ENCODE assay signal across 8 cellular contexts in the genomic region with DNA sequence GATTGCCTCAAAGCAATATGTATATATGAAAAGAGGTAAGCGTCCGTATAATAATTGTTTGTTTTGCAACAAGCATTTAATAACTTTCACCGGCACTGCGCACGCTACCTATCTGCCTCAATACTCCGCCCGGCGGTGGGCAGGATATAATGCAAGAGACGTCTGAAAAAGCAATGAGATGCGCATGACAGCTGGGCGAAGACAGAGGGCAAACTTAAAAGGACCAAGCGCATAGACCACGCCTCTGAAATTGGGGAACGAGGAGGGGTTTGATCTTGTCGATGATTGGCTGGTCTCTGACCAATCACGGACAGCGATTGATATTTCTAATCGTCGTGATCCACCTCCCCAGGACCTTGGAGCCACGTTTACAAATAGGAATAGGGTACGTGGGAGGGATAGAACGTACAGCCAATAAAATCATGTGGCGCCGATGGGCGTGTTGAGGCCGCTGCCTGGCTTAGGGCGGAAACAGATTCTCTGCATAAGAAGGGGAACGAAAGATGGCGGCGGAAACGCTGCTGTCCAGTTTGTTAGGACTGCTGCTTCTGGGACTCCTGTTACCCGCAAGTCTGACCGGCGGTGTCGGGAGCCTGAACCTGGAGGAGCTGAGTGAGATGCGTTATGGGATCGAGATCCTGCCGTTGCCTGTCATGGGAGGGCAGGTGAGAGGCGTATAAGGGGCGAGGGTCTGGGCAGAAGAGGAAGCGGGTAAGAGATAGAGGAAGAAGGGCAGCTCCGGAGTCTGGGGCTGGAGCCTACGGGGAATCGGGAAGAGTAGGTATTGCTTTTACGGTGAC. TPM values are rescaled to one million over a fixed set of nuclear protein-coding genes. Genes with fewer than 3 reads are reported as not detected.
DNase-seq lines count a peak whose midpoint lies in the region; ATAC-seq, FAIRE-seq and TF ChIP-seq lines count a peak whose summit lies in the region.

A gene with protein sequence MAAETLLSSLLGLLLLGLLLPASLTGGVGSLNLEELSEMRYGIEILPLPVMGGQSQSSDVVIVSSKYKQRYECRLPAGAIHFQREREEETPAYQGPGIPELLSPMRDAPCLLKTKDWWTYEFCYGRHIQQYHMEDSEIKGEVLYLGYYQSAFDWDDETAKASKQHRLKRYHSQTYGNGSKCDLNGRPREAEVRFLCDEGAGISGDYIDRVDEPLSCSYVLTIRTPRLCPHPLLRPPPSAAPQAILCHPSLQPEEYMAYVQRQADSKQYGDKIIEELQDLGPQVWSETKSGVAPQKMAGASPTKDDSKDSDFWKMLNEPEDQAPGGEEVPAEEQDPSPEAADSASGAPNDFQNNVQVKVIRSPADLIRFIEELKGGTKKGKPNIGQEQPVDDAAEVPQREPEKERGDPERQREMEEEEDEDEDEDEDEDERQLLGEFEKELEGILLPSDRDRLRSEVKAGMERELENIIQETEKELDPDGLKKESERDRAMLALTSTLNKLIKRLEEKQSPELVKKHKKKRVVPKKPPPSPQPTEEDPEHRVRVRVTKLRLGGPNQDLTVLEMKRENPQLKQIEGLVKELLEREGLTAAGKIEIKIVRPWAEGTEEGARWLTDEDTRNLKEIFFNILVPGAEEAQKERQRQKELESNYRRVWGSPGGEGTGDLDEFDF (plus strand): TSS at position 474 of the 800 bp plus-strand sequence. CDS start 30 bp downstream, at position 504.

- POLR2A ChIA-PET in HepG2 (lab: Yijun Ruan, JAX) = interaction anchor here (0.8 to 1.8 kb wide), 5 partner anchors 32 to 114 kb away, joined by 3 to 5 read pairs (median 3); a partner anchor contains a TSS

- peak; percentile 28; the same call in 1 of the 2 replicates for TF ChIP-seq RAD21 in HepG2 (CRISPR knock-in tag; IDR thresholded peaks at IDR 0.05)

- TF ChIP-seq CTCF in HepG2 (CRISPR knock-in tag; IDR thresholded peaks at IDR 0.05) = peak; percentile 76

- peaks cover 48% of the 10 kb centered on the region for H3K4me1 ChIP-seq in HepG2 (ENCODE audit: insufficient read depth, low read length)

- no peaks in the 10 kb centered on the region for H3K9me3 ChIP-seq in HepG2 (ENCODE audit: low read length)

- H3K4me2 ChIP-seq in HepG2 (ENCODE audit: low read depth, low read length) = peak within 1 kb of the TSS; percentile 94

- peak within 1 kb of the TSS; percentile 69 for H3K27ac ChIP-seq in HepG2 (ENCODE audit: extremely low read length, insufficient read depth, low read length)

- peak within 1 kb of the TSS; percentile 86 to 90 (median 86) for H3K4me3 ChIP-seq in HepG2 (replicated peaks in 1 of 3; ENCODE audit: insufficient read depth in 1 of 3, low read depth in 2 of 3, low read length in 3 of 3)

- H3K79me2 ChIP-seq in HepG2 (ENCODE audit: insufficient read depth, low read length) = peaks cover 11% of the 10 kb centered on the region

- peaks cover 8 to 16% of the 10 kb centered on the region in 2 experiments; a peak in 4 of 5 replicates for H3K36me3 ChIP-seq in HepG2 (replicated peaks in 1 of 2; ENCODE audit: control insufficient read depth in 1 of 2, insufficient read depth in 2 of 2, low read length in 2 of 2)

- no peaks in the 10 kb centered on the region for H4K20me1 ChIP-seq in HepG2 (ENCODE audit: insufficient read depth, low read length)

- WGBS in HepG2 (ENCODE audit: low lambda C conversion rate) = under 1% methylated on average over 45 of the region's 45 CpGs

- no TSS peak for BruUV-seq in HepG2 (replicated peaks; lab: Mats Ljungman, UMichigan)

- peak; percentile 100 for FAIRE-seq in HepG2 (lab: Jason Lieb, UNC)

- intact Hi-C loops in HepG2 (cut with micrococcal nuclease; ENCODE audit: unreplicated experiment) = loop anchor here (1.0 to 5.0 kb wide), 3 partner anchors 43 to 115 kb away; a partner anchor contains a TSS

- TF ChIP-seq POLR2A in HepG2 (IDR thresholded peaks at IDR 0.05; ENCODE audit: insufficient read depth in 1 of 2, low read depth in 2 of 2, low read length in 2 of 2) = peak; percentile 94 to 96

- H3K9ac ChIP-seq in HepG2 (ENCODE audit: insufficient read depth, low read depth, low read length) = peak within 1 kb of the TSS; percentile 80

- CTCF ChIA-PET in HepG2 (lab: Yijun Ruan, JAX; ENCODE audit: low intra/inter-chr PET ratio, low total read pairs) = interaction anchor here (1.6 to 2.0 kb wide), 2 partner anchors 61 to 110 kb away, joined by 6 read pairs; a partner anchor contains a TSS

- H2AFZ ChIP-seq in HepG2 (ENCODE audit: low read length) = peak within 1 kb of the TSS; percentile 79

- H3K27me3 ChIP-seq in HepG2 (ENCODE audit: control insufficient read depth in 1 of 2, insufficient read depth in 2 of 2, low read length in 2 of 2) = no peaks in the 10 kb centered on the region

- in situ Hi-C loops in HepG2 (cut with HindIII; ENCODE audit: extremely low pct_ligation_motif_present, low pct_unique_long_range_greater_than_20kb) = no loop called here

- ATAC-seq in GM19351 (IDR thresholded peaks at IDR 0.05; ENCODE audit: unreplicated experiment) = peak; percentile 96
- ATAC-seq in HG03521 (IDR thresholded peaks at IDR 0.05; ENCODE audit: unreplicated experiment) = peak; percentile 95
- peak; percentile 99 for ATAC-seq in HepG2

- TF ChIP-seq EP300 in HepG2 (IDR thresholded peaks at IDR 0.05; ENCODE audit: low read depth in 2 of 2, low read length in 2 of 2) = 0 out of 4 replicates have a peak, but pooled peaks of 1 of the 2 experiments have one; percentile 10
- no peak for TF ChIP-seq EP300 in HepG2 (CRISPR knock-in tag; IDR thresholded peaks at IDR 0.05; ENCODE audit: borderline replicate concordance)

- DNase-seq in CD1c-positive myeloid dendritic cell (ENCODE audit: extremely low spot score) = peak; percentile 99
- peak; percentile 100 for DNase-seq in NCI-H69 (lab: John Stamatoyannopoulos, UW)
- DNase-seq in activated CD4-positive, alpha-beta T cell treated with anti-CD3 and anti-CD28 coated beads, Interleukin-2, amount 50 U/mL, for 1 hour = peak; percentile 90
- DNase-seq in dermis microvascular lymphatic vessel endothelial cell (ENCODE audit: low read depth in 2 of 2) = peak; percentile 100
- peak; percentile 100 for DNase-seq in HepG2 (ENCODE audit: low spot score)
- DNase-seq in stimulated activated CD4-positive, alpha-beta T cell treated with anti-CD3 and anti-CD28 coated beads, Interleukin-4, amount 100 ng/mL, for 1 hour = peak; percentile 89

TF ChIP-seq in HepG2, 621 proteins besides CTCF, POLR2A, EP300 and RAD21 (continues in another document):
- no peak for TF ChIP-seq NONO (IDR thresholded peaks at IDR 0.05)
- peak; percentile 11; the same call in 1 of the 2 replicates for TF ChIP-seq NONO (CRISPR knock-in tag; conservative IDR thresholded peaks at IDR 0.05)
- no peak for TF ChIP-seq SMAD9 (CRISPR knock-in tag; IDR thresholded peaks at IDR 0.05)
- no peak; the same call in 1 of the 2 replicates for TF ChIP-seq KMT2A (CRISPR knock-in tag; IDR thresholded peaks at IDR 0.05)
- no peak for TF ChIP-seq ZNF562 (CRISPR knock-in tag; IDR thresholded peaks at IDR 0.05; ENCODE audit: borderline replicate concordance)
- TF ChIP-seq DPF2 (CRISPR knock-in tag; IDR thresholded peaks at IDR 0.05; ENCODE audit: borderline replicate concordance, low read depth) = no peak
- peak; percentile 14; the same call in 1 of the 2 replicates for TF ChIP-seq FOXO1 (CRISPR knock-in tag; IDR thresholded peaks at IDR 0.05)
- TF ChIP-seq ZNF780A (CRISPR knock-in tag; IDR thresholded peaks at IDR 0.05) = no peak
- peak; percentile 73 for TF ChIP-seq SALL1 (CRISPR knock-in tag; IDR thresholded peaks at IDR 0.05)
- TF ChIP-seq, protein P1, sequence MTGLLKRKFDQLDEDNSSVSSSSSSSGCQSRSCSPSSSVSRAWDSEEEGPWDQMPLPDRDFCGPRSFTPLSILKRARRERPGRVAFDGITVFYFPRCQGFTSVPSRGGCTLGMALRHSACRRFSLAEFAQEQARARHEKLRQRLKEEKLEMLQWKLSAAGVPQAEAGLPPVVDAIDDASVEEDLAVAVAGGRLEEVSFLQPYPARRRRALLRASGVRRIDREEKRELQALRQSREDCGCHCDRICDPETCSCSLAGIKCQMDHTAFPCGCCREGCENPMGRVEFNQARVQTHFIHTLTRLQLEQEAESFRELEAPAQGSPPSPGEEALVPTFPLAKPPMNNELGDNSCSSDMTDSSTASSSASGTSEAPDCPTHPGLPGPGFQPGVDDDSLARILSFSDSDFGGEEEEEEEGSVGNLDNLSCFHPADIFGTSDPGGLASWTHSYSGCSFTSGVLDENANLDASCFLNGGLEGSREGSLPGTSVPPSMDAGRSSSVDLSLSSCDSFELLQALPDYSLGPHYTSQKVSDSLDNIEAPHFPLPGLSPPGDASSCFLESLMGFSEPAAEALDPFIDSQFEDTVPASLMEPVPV (CRISPR knock-in tag; IDR thresholded peaks at IDR 0.05) = peak; percentile 56; the same call in 1 of the 2 replicates
- peak; percentile 10; the same call in 1 of the 2 replicates for TF ChIP-seq SOX5 (CRISPR knock-in tag; IDR thresholded peaks at IDR 0.05; ENCODE audit: borderline replicate concordance)
- TF ChIP-seq TGIF2 (CRISPR knock-in tag; IDR thresholded peaks at IDR 0.05) = no peak; the same call in 1 of the 2 replicates
- TF ChIP-seq GTF3A (CRISPR knock-in tag; conservative IDR thresholded peaks at IDR 0.05) = no peak

RNA-seq across cellular contexts. Expression of the gene that starts here (rescaled TPM):
- 141 and 188 TPM in 2 replicates for total RNA-seq in dermis microvascular lymphatic vessel endothelial cell
- total RNA-seq in HepG2 (2016; rRNA removed; fragmentation: Illumina TruSeq; extraction: Trizol) = 51.7 and 156 TPM in 2 replicates
- 9.7 and 14.0 TPM in 2 replicates for total RNA-seq in HepG2 (2016; cell fraction: cytosol; rRNA removed; fragmentation: Illumina TruSeq; extraction: Trizol; ENCODE audit: low read depth)
- 45.5 and 158 TPM in 2 replicates for total RNA-seq in HepG2 (2016; cell fraction: insoluble cytoplasmic fraction; rRNA removed; fragmentation: Illumina TruSeq; extraction: Trizol)
- 18.9 and 21.2 TPM in 2 replicates for total RNA-seq in HepG2 (2016; cell fraction: membrane; rRNA removed; fragmentation: Illumina TruSeq; extraction: Trizol)
- total RNA-seq in HepG2 (2016; cell fraction: nucleus; rRNA removed; fragmentation: Illumina TruSeq; extraction: Trizol) = 130 and 161 TPM in 2 replicates
- polyA plus RNA-seq in HepG2 (2011; rRNA removed) = 206 and 225 TPM in 2 replicates
- 288 and 386 TPM in 2 replicates for polyA plus RNA-seq in HepG2 (2011; cell fraction: cytosol; rRNA removed)
- 254 and 282 TPM in 2 replicates for polyA plus RNA-seq in HepG2 (2011; cell fraction: nucleus; rRNA removed)
- 177 and 188 TPM in 2 replicates for polyA plus RNA-seq in HepG2 (2012)
- 9.4 and 11.6 TPM in 2 replicates for polyA plus RNA-seq in HepG2 (2016; cell fraction: cytosol; fragmentation: Illumina TruSeq; extraction: Trizol; ENCODE audit: low read depth)
- 41.1 and 49.4 TPM in 2 replicates for polyA plus RNA-seq in HepG2 (2016; cell fraction: insoluble cytoplasmic fraction; fragmentation: Illumina TruSeq; extraction: Trizol; ENCODE audit: low read depth)
- polyA plus RNA-seq in HepG2 (2016; cell fraction: membrane; fragmentation: Illumina TruSeq; extraction: Trizol; ENCODE audit: low read depth) = 15.1 and 21.0 TPM in 2 replicates
- 248 and 264 TPM in 2 replicates for polyA plus RNA-seq in HepG2 (2016; cell fraction: nucleus; fragmentation: Illumina TruSeq; extraction: Trizol; ENCODE audit: insufficient read depth, low read depth)
- 114 and 184 TPM in 2 replicates for polyA minus RNA-seq in HepG2 (2011; rRNA and poly(A)+ RNA removed; ENCODE audit: low replicate concordance)
- 58.7 and 94.9 TPM in 2 replicates for polyA minus RNA-seq in HepG2 (2011; cell fraction: cytosol; rRNA and poly(A)+ RNA removed)
- 80.6 and 98.3 TPM in 2 replicates for polyA minus RNA-seq in HepG2 (2011; cell fraction: nucleus; rRNA and poly(A)+ RNA removed)

Comparison
In these comparisons a context has a peak if more than half of its experiments do, and no peak if none do; other contexts are left out.
1. Peak in every context shown above with its lines: DNase-seq, ATAC-seq, H3K4me3 ChIP-seq and H3K27ac ChIP-seq.